In genomic region chr5:160460377-160461049, GRCh38 we compare ENCODE assay signal across 15 cellular contexts. TPM values are rescaled to one million over a fixed set of nuclear protein-coding genes. Genes with fewer than 3 reads are reported as not detected.
DNase-seq lines count a peak whose midpoint lies in the region; ATAC-seq and TF ChIP-seq lines count a peak whose summit lies in the region.
"Had no signal": no experiment of that assay in that cellular context is flagged by ENCODE, and none has a peak within 500 bp of the region (broad histone marks: within the 10 kb centered on the region; RNA-seq: fewer than 3 reads in every experiment).

No MANE protein-coding gene starts in this region.

- H3K4me3 Mint-ChIP-seq in mesothelial cell of epicardium, result no peak overlapping the region
- H3K4me3 Mint-ChIP-seq: activated CD4-positive, alpha-beta T cell treated with anti-CD3 and anti-CD28 coated beads, Interleukin-2, amount 10 ng/mL, durations not matched to agents 7 days and 5 days; IgD-negative memory B cell; naive B cell had no signal

- DNase-seq in DMS 273 treated with DMSO at 0.1 percent for 48 hours (lab: John Stamatoyannopoulos, UW), result peak; percentile 8
- no peak for DNase-seq in HFF-Myc (ENCODE audit: extremely low read depth, low read depth)
- no peak for DNase-seq in astrocyte of the cerebellum (ENCODE audit: low read depth)
- no peak for DNase-seq in mesothelial cell of epicardium (ENCODE audit: low spot score in 2 of 2, unreplicated experiment in 2 of 2)
- DNase-seq in amniotic stem cell (lab: John Stamatoyannopoulos, UW), result no peak
- DNase-seq in gastrocnemius medialis, result no peak
- no peak for DNase-seq in T-helper 9 cell
- DNase-seq: activated CD4-positive, alpha-beta T cell treated with anti-CD3 and anti-CD28 coated beads, Interleukin-2, amount 10 ng/mL, durations not matched to agents 7 days and 5 days; activated gamma-delta T cell; naive B cell; NCI-H2029; sigmoid colon; T-helper 1 cell had no signal

- no peak for ATAC-seq in GM18502 (IDR thresholded peaks at IDR 0.05; ENCODE audit: poor library complexity, unreplicated experiment)
- no peak for ATAC-seq in gastrocnemius medialis

- H3K27me3 ChIP-seq in gastrocnemius medialis, result no peaks in the 10 kb centered on the region
- H3K27me3 ChIP-seq: sigmoid colon had no signal

- H3K27ac ChIP-seq in gastrocnemius medialis, result no peak overlapping the region
- H3K27ac ChIP-seq: sigmoid colon had no signal

- H3K27me3 Mint-ChIP-seq in mesothelial cell of epicardium (ENCODE audit: low read depth), result no peaks in the 10 kb centered on the region
- H3K27me3 Mint-ChIP-seq: activated CD4-positive, alpha-beta T cell treated with anti-CD3 and anti-CD28 coated beads, Interleukin-2, amount 10 ng/mL, durations not matched to agents 7 days and 5 days had no signal

- TF ChIP-seq POLR2A in gastrocnemius medialis (IDR thresholded peaks at IDR 0.05), result no peak

- H3K4me1 Mint-ChIP-seq in mesothelial cell of epicardium, result peaks cover 12% of the 10 kb centered on the region

- in situ Hi-C loops in astrocyte of the cerebellum (cut with HindIII; ENCODE audit: low sequenced_read_pairs) (no loop called here), gastrocnemius medialis (cut with MboI; ENCODE audit: low sequenced_read_pairs in 4 of 4) (no loop called here)

- no peaks in the 10 kb centered on the region for H3K36me3 Mint-ChIP-seq in mesothelial cell of epicardium
- H3K36me3 Mint-ChIP-seq: IgD-negative memory B cell, naive B cell had no signal

- H3K9me3 Mint-ChIP-seq in mesothelial cell of epicardium, result peaks cover 9% of the 10 kb centered on the region
- H3K9me3 Mint-ChIP-seq: activated CD4-positive, alpha-beta T cell treated with anti-CD3 and anti-CD28 coated beads, Interleukin-2, amount 10 ng/mL, durations not matched to agents 7 days and 5 days; IgD-negative memory B cell had no signal

- intact Hi-C loops in gastrocnemius medialis (cut with DNase I; ENCODE audit: low total_unique reads), result no loop called here

- TF ChIP-seq CTCF in HFF-Myc (IDR thresholded peaks at IDR 0.05; ENCODE audit: low read depth, low read length, missing control alignments) (peak; percentile 30), astrocyte of the cerebellum (IDR thresholded peaks at IDR 0.05; ENCODE audit: low read depth, low read length, missing control alignments) (peak; percentile 34), mesothelial cell of epicardium (IDR thresholded peaks at IDR 0.05; ENCODE audit: unreplicated experiment) (no peak), gastrocnemius medialis (IDR thresholded peaks at IDR 0.05 in 4 of 5, conservative IDR thresholded peaks at IDR 0.05 in 1 of 5) (no peak)

- peak overlapping the region; percentile 87 for H3K27ac Mint-ChIP-seq in mesothelial cell of epicardium
- H3K27ac Mint-ChIP-seq: activated CD4-positive, alpha-beta T cell treated with anti-CD3 and anti-CD28 coated beads, Interleukin-2, amount 10 ng/mL, durations not matched to agents 7 days and 5 days; IgD-negative memory B cell had no signal

- no peaks in the 10 kb centered on the region for H3K36me3 ChIP-seq in gastrocnemius medialis
- H3K36me3 ChIP-seq: sigmoid colon had no signal

- no peaks in the 10 kb centered on the region for H3K4me1 ChIP-seq in gastrocnemius medialis

- no peak overlapping the region for H3K4me3 ChIP-seq in HFF-Myc (replicated peaks; ENCODE audit: low read depth, low read length)
- no peak overlapping the region for H3K4me3 ChIP-seq in astrocyte of the cerebellum (ENCODE audit: low read depth, low read length)
- H3K4me3 ChIP-seq in gastrocnemius medialis, result no peak overlapping the region
- H3K4me3 ChIP-seq: sigmoid colon had no signal

- no peaks in the 10 kb centered on the region for H3K9me3 ChIP-seq in gastrocnemius medialis
- H3K9me3 ChIP-seq: sigmoid colon had no signal

RNA-seq across cellular contexts. Expression of gene PTTG1, which starts 38.9 kb away (rescaled TPM):
- total RNA-seq in mesothelial cell of epicardium (42.6 to 43.3 TPM (median 42.7 TPM) in 3 replicates), gastrocnemius medialis (10 to 100 TPM in 2 of 4 donors, 1 to 10 TPM in 2; 1.1 to 18.1 (median 11.4) TPM)

RNA-seq across cellular contexts. Expression of gene SLU7, which starts 41.6 kb away (rescaled TPM):
- total RNA-seq in mesothelial cell of epicardium, result 35.8 to 39.0 TPM (median 36.9 TPM) in 3 replicates
- 100 to 1,000 TPM in 1 of 4 donors, 10 to 100 TPM in 3; 61.4 to 103 (median 87.2) TPM for total RNA-seq in gastrocnemius medialis

Comparison
In these comparisons a context has a peak if more than half of its experiments do, and no peak if none do; other contexts are left out.
1. CTCF ChIP-seq: peak in HFF-Myc (single experiment) and astrocyte of the cerebellum (single experiment); none in mesothelial cell of epicardium (single experiment) and gastrocnemius medialis (0 of 5).